ENCODE assay signal across 23 cellular contexts in the genomic region with DNA sequence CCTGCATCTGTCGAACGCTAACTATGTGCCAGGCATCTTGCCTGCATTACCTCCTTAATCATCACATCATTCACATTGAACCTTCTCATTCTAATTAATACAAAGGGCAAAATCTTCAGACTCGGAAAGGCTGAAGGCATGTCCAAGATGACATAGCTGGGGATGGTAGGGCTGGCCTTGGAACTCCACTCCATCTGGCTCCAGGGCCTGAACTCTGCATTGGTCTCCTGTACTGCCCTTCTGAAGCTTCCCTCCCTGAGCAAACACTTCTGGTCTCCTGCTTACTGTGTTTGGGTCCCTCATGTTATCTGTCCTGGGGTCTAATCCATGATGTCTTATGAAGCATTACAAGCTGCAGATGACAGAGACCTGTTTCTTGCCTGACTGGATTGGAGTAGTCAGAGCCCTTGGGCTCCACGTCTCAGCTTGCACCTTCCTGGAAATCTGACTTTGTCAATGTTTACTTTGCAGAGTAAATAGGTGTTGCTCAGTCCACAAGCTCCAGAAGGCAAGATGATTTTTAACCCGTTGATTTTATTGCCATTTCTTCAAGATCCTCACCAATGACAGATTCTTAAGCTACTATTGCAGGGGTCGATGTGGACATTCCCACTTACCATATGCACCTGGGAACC.
DNase-seq lines count a peak whose midpoint lies in the region; ATAC-seq and TF ChIP-seq lines count a peak whose summit lies in the region.
"Had no signal": no experiment of that assay in that cellular context is flagged by ENCODE, and none has a peak within 500 bp of the region (broad histone marks: within the 10 kb centered on the region; RNA-seq: fewer than 3 reads in every experiment).

No MANE protein-coding gene starts in this region.

- H3K9me3 Mint-ChIP-seq in activated T-cell treated with anti-CD3 and anti-CD28 coated beads, Interleukin-2, amount 50 U/mL, for 24 hours = no peaks in the 10 kb centered on the region

- H3K4me3 Mint-ChIP-seq in activated T-cell treated with anti-CD3 and anti-CD28 coated beads, Interleukin-2, amount 50 U/mL, for 24 hours = no peak overlapping the region
- H3K4me3 Mint-ChIP-seq: T-helper 17 cell had no signal

- ATAC-seq in left lobe of liver (peak; percentile 71), HG02588 (IDR thresholded peaks at IDR 0.05; ENCODE audit: unreplicated experiment) (no peak)
- ATAC-seq: T-helper 17 cell had no signal

- H3K4me1 Mint-ChIP-seq in activated T-cell treated with anti-CD3 and anti-CD28 coated beads, Interleukin-2, amount 50 U/mL, for 24 hours (ENCODE audit: low read depth) = no peaks in the 10 kb centered on the region
- H3K4me1 Mint-ChIP-seq: T-helper 17 cell had no signal

- no peaks in the 10 kb centered on the region for H3K27me3 Mint-ChIP-seq in activated T-cell treated with anti-CD3 and anti-CD28 coated beads, Interleukin-2, amount 50 U/mL, for 24 hours
- H3K27me3 Mint-ChIP-seq: T-helper 17 cell had no signal

- no peak overlapping the region for H3K27ac Mint-ChIP-seq in activated T-cell treated with anti-CD3 and anti-CD28 coated beads, Interleukin-2, amount 50 U/mL, for 24 hours

- DNase-seq in NCI-H146 (lab: John Stamatoyannopoulos, UW) (peak; percentile 0), NCI-H146 treated with DMSO at 0.1 percent for 48 hours (lab: John Stamatoyannopoulos, UW; ENCODE audit: unreplicated experiment) (no peak), left lobe of liver (ENCODE audit: low spot score) (no peak), renal cortical epithelial cell (ENCODE audit: low read depth) (peak; percentile 59), HuH-7 (ENCODE audit: low spot score) (no peak)
- no peak for DNase-seq in activated T-cell treated with anti-CD3 and anti-CD28 coated beads, Interleukin-2, amount 50 U/mL, for 24 hours
- DNase-seq: 8988T; activated effector memory CD4-positive, alpha-beta T cell treated with anti-CD3 and anti-CD28 coated beads, Interleukin-2, amount 50 U/mL, for 16 hours; adrenal gland; C1 segment of cervical spinal cord; central memory CD4-positive, alpha-beta T cell; effector memory CD4-positive, alpha-beta T cell; hippocampal formation; kidney glomerular epithelial cell; NCI-H1092; NCI-H226; occipital lobe; SHP77; spleen; T-helper 17 cell; tibial artery had no signal

- peak overlapping the region; percentile 82 for H3K27ac ChIP-seq in VCaP
- H3K27ac ChIP-seq: adrenal gland, tibial artery had no signal

- no peak for TF ChIP-seq CTCF in VCaP (conservative IDR thresholded peaks at IDR 0.05)

- peaks cover 70% of the 10 kb centered on the region for H3K36me3 Mint-ChIP-seq in activated T-cell treated with anti-CD3 and anti-CD28 coated beads, Interleukin-2, amount 50 U/mL, for 24 hours (ENCODE audit: low read depth)

Comparison
In these comparisons a context has a peak if more than half of its experiments do, and no peak if none do; other contexts are left out.
1. DNase-seq: peak in NCI-H146 (single experiment) and renal cortical epithelial cell (single experiment); none in NCI-H146 treated with DMSO at 0.1 percent for 48 hours (single experiment), left lobe of liver (single experiment), activated T-cell treated with anti-CD3 and anti-CD28 coated beads, Interleukin-2, amount 50 U/mL, for 24 hours (single experiment) and HuH-7 (single experiment).